In genomic region chr4:80140237-80140636, GRCh38 we compare ENCODE assay signal across 20 cellular contexts. TPM values are rescaled to one million over a fixed set of nuclear protein-coding genes. Genes with fewer than 3 reads are reported as not detected.
DNase-seq lines count a peak whose midpoint lies in the region; ATAC-seq and TF ChIP-seq lines count a peak whose summit lies in the region.
"Had no signal": no experiment of that assay in that cellular context is flagged by ENCODE, and none has a peak within 500 bp of the region (broad histone marks: within the 10 kb centered on the region; RNA-seq: fewer than 3 reads in every experiment).

No MANE protein-coding gene starts in this region.

- TF ChIP-seq CTCF in NB4 (IDR thresholded peaks at IDR 0.05; ENCODE audit: low read depth, low read length) = no peak

- no peak overlapping the region for H2AFZ ChIP-seq in neuronal stem cell (ENCODE audit: low read length)

- no peak for DNase-seq in stimulated activated naive CD8-positive, alpha-beta T cell treated with anti-CD3 and anti-CD28 coated beads, Interleukin-15, amount 100 ng/mL, for 72 hours
- DNase-seq in NB4 (ENCODE audit: low read depth) = peak; percentile 36
- no peak for DNase-seq in central memory CD8-positive, alpha-beta T cell (ENCODE audit: low spot score in 2 of 2)
- DNase-seq in neuronal stem cell (ENCODE audit: low spot score) = no peak
- DNase-seq: adrenal gland; immature natural killer cell; left ventricle myocardium superior; NCI-H187; NCI-H2227 treated with DMSO at 0.1 percent for 48 hours; small intestine; stimulated activated CD4-positive, alpha-beta T cell treated with anti-CD3 and anti-CD28 coated beads, Interleukin-4, amount 100 ng/mL, for 1 hour; stimulated activated naive CD8-positive, alpha-beta T cell treated with anti-CD3 and anti-CD28 coated beads, Interleukin-15, Interleukin-2, amounts not matched to agents 100 U/mL and 50 U/mL, for 24 hours; T1000; transverse colon had no signal

- no peak for TF ChIP-seq POLR2A in NB4 (IDR thresholded peaks at IDR 0.05; ENCODE audit: extremely low read depth, insufficient read length)

- no peak overlapping the region for H2BK12ac ChIP-seq in neuronal stem cell (ENCODE audit: low read length)

- no peaks in the 10 kb centered on the region for H3K9me3 ChIP-seq in neuronal stem cell (replicated peaks in 1 of 2; ENCODE audit: control insufficient read depth in 2 of 2, insufficient read depth in 1 of 2, low read depth in 1 of 2, low read length in 2 of 2)
- H3K9me3 ChIP-seq: adrenal gland, SJSA1, transverse colon had no signal

- H3K79me1 ChIP-seq in neuronal stem cell (ENCODE audit: low read depth, low read length) = no peaks in the 10 kb centered on the region

- ATAC-seq in stimulated activated naive CD8-positive, alpha-beta T cell treated with anti-CD3 and anti-CD28 coated beads, Interleukin-15, amount 100 ng/mL, for 72 hours = no peak
- no peak for ATAC-seq in central memory CD8-positive, alpha-beta T cell (replicated peaks; ENCODE audit: extremely low read depth, poor library complexity, severe bottlenecking)
- no peak for ATAC-seq in GM21367 (IDR thresholded peaks at IDR 0.05; ENCODE audit: unreplicated experiment)
- no peak for ATAC-seq in HG03039 (IDR thresholded peaks at IDR 0.05; ENCODE audit: unreplicated experiment)
- ATAC-seq: HepG2; left ventricle myocardium superior; stimulated activated naive CD8-positive, alpha-beta T cell treated with anti-CD3 and anti-CD28 coated beads, Interleukin-15, Interleukin-2, amounts not matched to agents 100 U/mL and 50 U/mL, for 24 hours had no signal

- no peak overlapping the region for H3K9ac ChIP-seq in neuronal stem cell (ENCODE audit: low read depth, low read length, poor library complexity)

- H2AK5ac ChIP-seq in neuronal stem cell (ENCODE audit: low read depth, low read length) = no peak overlapping the region

- no peaks in the 10 kb centered on the region for H3K4me1 ChIP-seq in neuronal stem cell (ENCODE audit: control insufficient read depth in 2 of 2, insufficient read depth in 1 of 2, low read depth in 1 of 2, low read length in 2 of 2)
- H3K4me1 ChIP-seq: adrenal gland had no signal

- WGBS in neuronal stem cell (ENCODE audit: extremely low coverage in 2 of 2, insufficient read length in 2 of 2, insufficient replicate concordance in 1 of 2), 2 donors = no CpG with 5 or more reads among the region's 1 CpG

- no peaks in the 10 kb centered on the region for H3K9me3 Mint-ChIP-seq in stimulated activated naive CD8-positive, alpha-beta T cell treated with anti-CD3 and anti-CD28 coated beads, Interleukin-15, Interleukin-2, amounts not matched to agents 100 ng/mL and 50 ng/mL, for 24 hours
- H3K9me3 Mint-ChIP-seq in stimulated activated naive CD8-positive, alpha-beta T cell treated with anti-CD3 and anti-CD28 coated beads, Interleukin-15, amount 100 ng/mL, for 72 hours = peaks cover 0 to 4% of the 10 kb centered on the region in 2 donors
- H3K9me3 Mint-ChIP-seq in central memory CD8-positive, alpha-beta T cell = no peaks in the 10 kb centered on the region
- H3K9me3 Mint-ChIP-seq: immature natural killer cell had no signal

- H3K27ac ChIP-seq in neuronal stem cell (replicated peaks; ENCODE audit: low read length) = no peak overlapping the region
- H3K27ac ChIP-seq: adrenal gland, SJSA1, transverse colon had no signal

- no peak overlapping the region for H3K23ac ChIP-seq in neuronal stem cell (ENCODE audit: low read depth, low read length, poor library complexity)

- H3K14ac ChIP-seq in neuronal stem cell (ENCODE audit: low read length) = no peak overlapping the region

- H3K27ac Mint-ChIP-seq in stimulated activated naive CD8-positive, alpha-beta T cell treated with anti-CD3 and anti-CD28 coated beads, Interleukin-15, Interleukin-2, amounts not matched to agents 100 ng/mL and 50 ng/mL, for 24 hours = peak overlapping the region; percentile 67
- no peak overlapping the region for H3K27ac Mint-ChIP-seq in stimulated activated naive CD8-positive, alpha-beta T cell treated with anti-CD3 and anti-CD28 coated beads, Interleukin-15, amount 100 ng/mL, for 72 hours
- peak overlapping the region; percentile 17 for H3K27ac Mint-ChIP-seq in central memory CD8-positive, alpha-beta T cell (ENCODE audit: low read depth)
- H3K27ac Mint-ChIP-seq: activated T-helper 2 cell treated with anti-CD3 and anti-CD28 coated beads, Interferon-gamma antibody, Interleukin-2, Interleukin-4, amounts not matched to agents 10 μg/mL and 5 μg/mL and 100 μg/mL, durations not matched to agents 14 hours and 24 hours and 36 hours; immature natural killer cell had no signal

- H4K91ac ChIP-seq in neuronal stem cell (ENCODE audit: low read depth, low read length, poor library complexity) = no peak overlapping the region

- H3K4me1 Mint-ChIP-seq in stimulated activated naive CD8-positive, alpha-beta T cell treated with anti-CD3 and anti-CD28 coated beads, Interleukin-15, Interleukin-2, amounts not matched to agents 100 ng/mL and 50 ng/mL, for 24 hours (ENCODE audit: low read depth) = peaks cover 60% of the 10 kb centered on the region
- H3K4me1 Mint-ChIP-seq in stimulated activated naive CD8-positive, alpha-beta T cell treated with anti-CD3 and anti-CD28 coated beads, Interleukin-15, amount 100 ng/mL, for 72 hours = peaks cover 65% of the 10 kb centered on the region
- peaks cover 17% of the 10 kb centered on the region for H3K4me1 Mint-ChIP-seq in central memory CD8-positive, alpha-beta T cell

- no peak overlapping the region for H3K4me2 ChIP-seq in neuronal stem cell (ENCODE audit: insufficient read depth, low read length, poor library complexity, severe bottlenecking)

- no peak overlapping the region for H4K8ac ChIP-seq in neuronal stem cell (ENCODE audit: low read depth, low read length)

- no peak overlapping the region for H3K4me3 Mint-ChIP-seq in stimulated activated naive CD8-positive, alpha-beta T cell treated with anti-CD3 and anti-CD28 coated beads, Interleukin-15, Interleukin-2, amounts not matched to agents 100 ng/mL and 50 ng/mL, for 24 hours
- no peak overlapping the region for H3K4me3 Mint-ChIP-seq in stimulated activated naive CD8-positive, alpha-beta T cell treated with anti-CD3 and anti-CD28 coated beads, Interleukin-15, amount 100 ng/mL, for 72 hours
- no peak overlapping the region for H3K4me3 Mint-ChIP-seq in central memory CD8-positive, alpha-beta T cell
- H3K4me3 Mint-ChIP-seq: immature natural killer cell had no signal

- no peaks in the 10 kb centered on the region for H3K27me3 ChIP-seq in neuronal stem cell (ENCODE audit: control insufficient read depth in 3 of 3, insufficient read depth in 3 of 3, low read depth in 1 of 3, low read length in 3 of 3)
- H3K27me3 ChIP-seq: adrenal gland, SJSA1, transverse colon had no signal

- no peak overlapping the region for H2BK5ac ChIP-seq in neuronal stem cell (ENCODE audit: low read length)

- H3K4ac ChIP-seq in neuronal stem cell (ENCODE audit: low read length) = no peak overlapping the region

- no peaks in the 10 kb centered on the region for H3K36me3 Mint-ChIP-seq in stimulated activated naive CD8-positive, alpha-beta T cell treated with anti-CD3 and anti-CD28 coated beads, Interleukin-15, Interleukin-2, amounts not matched to agents 100 ng/mL and 50 ng/mL, for 24 hours (ENCODE audit: low read depth)
- H3K36me3 Mint-ChIP-seq in central memory CD8-positive, alpha-beta T cell (ENCODE audit: insufficient read depth) = no peaks in the 10 kb centered on the region
- H3K36me3 Mint-ChIP-seq: immature natural killer cell had no signal

- H3K36me3 ChIP-seq in neuronal stem cell (replicated peaks in 1 of 2; ENCODE audit: control insufficient read depth in 2 of 2, insufficient read depth in 2 of 2, low read length in 2 of 2) = no peaks in the 10 kb centered on the region
- H3K36me3 ChIP-seq: adrenal gland, SJSA1, transverse colon had no signal

- H3K27me3 Mint-ChIP-seq in stimulated activated naive CD8-positive, alpha-beta T cell treated with anti-CD3 and anti-CD28 coated beads, Interleukin-15, Interleukin-2, amounts not matched to agents 100 ng/mL and 50 ng/mL, for 24 hours = no peaks in the 10 kb centered on the region
- H3K27me3 Mint-ChIP-seq in stimulated activated naive CD8-positive, alpha-beta T cell treated with anti-CD3 and anti-CD28 coated beads, Interleukin-15, amount 100 ng/mL, for 72 hours = no peaks in the 10 kb centered on the region
- H3K27me3 Mint-ChIP-seq in central memory CD8-positive, alpha-beta T cell = no peaks in the 10 kb centered on the region

- no peak overlapping the region for H2BK15ac ChIP-seq in neuronal stem cell (ENCODE audit: low read length)

- no peak overlapping the region for H3K4me3 ChIP-seq in NB4 (ENCODE audit: low read depth, low read length)
- H3K4me3 ChIP-seq in neuronal stem cell (ENCODE audit: low read length in 2 of 2) = no peak overlapping the region
- H3K4me3 ChIP-seq: adrenal gland, SJSA1, transverse colon had no signal

- no peak overlapping the region for H2BK120ac ChIP-seq in neuronal stem cell (ENCODE audit: low read depth, low read length)

- H3K18ac ChIP-seq in neuronal stem cell (ENCODE audit: low read length) = no peak overlapping the region

RNA-seq across cellular contexts. Expression of gene PRDM8, which starts 57.1 kb away (rescaled TPM):
- 0.08 TPM for polyA plus RNA-seq in neuronal stem cell (2013, experiment 1 of 2)
- polyA plus RNA-seq in neuronal stem cell (2013, experiment 2 of 2) = 0.07 TPM

Comparison
In these comparisons a context has a peak if more than half of its experiments do, and no peak if none do; other contexts are left out.
1. H3K27ac Mint-ChIP-seq: peak in stimulated activated naive CD8-positive, alpha-beta T cell treated with anti-CD3 and anti-CD28 coated beads, Interleukin-15, Interleukin-2, amounts not matched to agents 100 ng/mL and 50 ng/mL, for 24 hours (single experiment) and central memory CD8-positive, alpha-beta T cell (single experiment); none in stimulated activated naive CD8-positive, alpha-beta T cell treated with anti-CD3 and anti-CD28 coated beads, Interleukin-15, amount 100 ng/mL, for 72 hours (0 of 2).